In the genomic region with DNA sequence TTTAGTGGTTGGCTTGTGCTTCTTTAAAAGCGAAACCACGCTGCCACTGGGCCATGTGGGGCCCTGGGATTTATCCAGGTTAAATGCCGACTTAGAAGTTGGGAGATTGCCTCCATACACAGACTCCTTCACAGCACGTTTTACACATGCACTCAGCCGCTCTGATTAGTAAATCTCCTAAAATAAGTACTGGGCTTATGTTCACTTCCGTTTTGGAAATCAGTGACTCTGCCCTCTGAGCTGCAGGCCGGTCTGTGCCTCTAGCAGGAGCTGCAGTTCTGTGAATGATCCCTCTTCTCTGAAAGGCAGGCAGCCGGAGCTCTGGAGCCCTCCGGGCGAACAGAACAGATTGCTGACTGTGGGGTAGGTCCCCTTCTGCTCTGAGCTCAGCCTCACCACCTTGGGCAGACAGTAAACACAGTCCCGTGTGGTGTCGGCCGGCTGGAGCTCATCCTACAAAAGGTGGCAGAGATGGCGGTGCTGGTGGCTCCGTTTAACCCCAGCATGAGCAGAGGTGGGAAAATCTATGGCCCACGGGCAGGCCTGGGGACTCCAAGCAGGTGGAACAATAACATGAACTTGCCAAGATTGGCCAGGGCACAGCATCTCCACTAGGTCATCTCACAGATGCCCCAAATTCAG, we compare ENCODE assay signal across 9 cellular contexts.
DNase-seq lines count a peak whose midpoint lies in the region; ATAC-seq lines count a peak whose summit lies in the region.
"Had no signal": no experiment of that assay in that cellular context is flagged by ENCODE, and none has a peak within 500 bp of the region (broad histone marks: within the 10 kb centered on the region; RNA-seq: fewer than 3 reads in every experiment).

No MANE protein-coding gene starts in this region.

- in situ Hi-C loops in KBM-7 (cut with MboI; ENCODE audit: low pct_unique_long_range_greater_than_20kb, low sequenced_read_pairs): no loop called here

- H3K9me3 ChIP-seq in subcutaneous abdominal adipose tissue (ENCODE audit: control insufficient read depth in 5 of 5, low read length in 5 of 5): no peaks in the 10 kb centered on the region
- H3K9me3 ChIP-seq: neutrophil had no signal

- ATAC-seq in HG02885 (IDR thresholded peaks at IDR 0.05; ENCODE audit: poor library complexity, unreplicated experiment) (no peak), HG02610 (IDR thresholded peaks at IDR 0.05; ENCODE audit: unreplicated experiment) (no peak), GM18502 (IDR thresholded peaks at IDR 0.05; ENCODE audit: poor library complexity, unreplicated experiment) (no peak)

- H3K27ac ChIP-seq in subcutaneous abdominal adipose tissue (ENCODE audit: low read depth, low read length): peak overlapping the region; percentile 51
- H3K27ac ChIP-seq: neutrophil had no signal

- H3K4me3 ChIP-seq in subcutaneous abdominal adipose tissue (ENCODE audit: low read depth in 1 of 5, low read length in 5 of 5): peak overlapping the region; percentile 12 to 69 (median 36)

- DNase-seq in KBM-7 (peak; percentile 26), cerebellar cortex (ENCODE audit: low spot score) (peak; percentile 78), left kidney (ENCODE audit: low read depth, low spot score) (peak; percentile 45), HuH-7.5 (ENCODE audit: low spot score) (no peak)

- peak overlapping the region; percentile 12 to 49 (median 35) for H3K9ac ChIP-seq in subcutaneous abdominal adipose tissue (ENCODE audit: low read length in 5 of 5)

- H3K4me1 ChIP-seq in subcutaneous abdominal adipose tissue (ENCODE audit: control insufficient read depth in 5 of 5, insufficient read depth in 5 of 5, low read length in 5 of 5): peaks cover 0 to 21% (median 20%) of the 10 kb centered on the region in 5 donors

- no peaks in the 10 kb centered on the region for H3K36me3 ChIP-seq in subcutaneous abdominal adipose tissue (ENCODE audit: control insufficient read depth in 5 of 5, insufficient read depth in 5 of 5, low read length in 5 of 5)
- H3K36me3 ChIP-seq: neutrophil had no signal

- peaks cover 0 to 4% (median 0%) of the 10 kb centered on the region in 5 donors for H3K27me3 ChIP-seq in subcutaneous abdominal adipose tissue (ENCODE audit: control insufficient read depth in 5 of 5, insufficient read depth in 4 of 5, low read length in 5 of 5)
